Comparison of ENCODE assay signal across 17 cellular contexts in genomic region chr4:53005808-53006207, GRCh38.
"Had no signal": no experiment of that assay in that cellular context is flagged by ENCODE, and none has a peak within 500 bp of the region (broad histone marks: within the 10 kb centered on the region; RNA-seq: fewer than 3 reads in every experiment).

No MANE protein-coding gene starts in this region.

- FAIRE-seq: astrocyte, bronchial epithelial cell, TTC549 had no signal

- H3K4me2 ChIP-seq: hepatocyte had no signal

- H3K9me3 ChIP-seq: esophagus muscularis mucosa, sigmoid colon had no signal

- H3K27ac ChIP-seq: esophagus muscularis mucosa, hepatocyte, sigmoid colon had no signal

- DNase-seq: activated CD4-positive, alpha-beta T cell treated with anti-CD3 and anti-CD28 coated beads, Interleukin-2, amount 50 U/mL, for 4 hours; activated effector memory CD4-positive, alpha-beta T cell treated with anti-CD3 and anti-CD28 coated beads, Interleukin-2, amount 50 U/mL, for 16 hours; activated T-cell treated with anti-CD3 and anti-CD28 coated beads, Interleukin-2, amount 50 U/mL, for 72 hours; effector CD8-positive, alpha-beta T cell; islet precursor cell; mammary epithelial cell; naive thymus-derived CD4-positive, alpha-beta T cell; sigmoid colon; stimulated activated CD4-positive, alpha-beta T cell treated with anti-CD3 and anti-CD28 coated beads, Interleukin-4, amount 100 ng/mL, for 4 hours; SW 1271; T-helper 2 cell had no signal

- H2AFZ ChIP-seq: hepatocyte had no signal

- H3K36me3 ChIP-seq: esophagus muscularis mucosa, sigmoid colon had no signal

- H3K4me3 ChIP-seq: esophagus muscularis mucosa, hepatocyte, sigmoid colon had no signal

- H3K79me2 ChIP-seq: hepatocyte had no signal

- H3K27me3 ChIP-seq: esophagus muscularis mucosa, hepatocyte, sigmoid colon had no signal

- ATAC-seq: activated T-cell treated with anti-CD3 and anti-CD28 coated beads, Interleukin-2, amount 50 U/mL, for 72 hours; naive thymus-derived CD4-positive, alpha-beta T cell; stimulated activated memory B cell treated with anti-CD40 and anti-IgM and Interleukin-4, amounts not matched to agents 10 μg/mL and 1 μg/mL and 100 μg/mL, for 72 hours had no signal
